Comparison of ENCODE assay signal across 10 cellular contexts in the genomic region with DNA sequence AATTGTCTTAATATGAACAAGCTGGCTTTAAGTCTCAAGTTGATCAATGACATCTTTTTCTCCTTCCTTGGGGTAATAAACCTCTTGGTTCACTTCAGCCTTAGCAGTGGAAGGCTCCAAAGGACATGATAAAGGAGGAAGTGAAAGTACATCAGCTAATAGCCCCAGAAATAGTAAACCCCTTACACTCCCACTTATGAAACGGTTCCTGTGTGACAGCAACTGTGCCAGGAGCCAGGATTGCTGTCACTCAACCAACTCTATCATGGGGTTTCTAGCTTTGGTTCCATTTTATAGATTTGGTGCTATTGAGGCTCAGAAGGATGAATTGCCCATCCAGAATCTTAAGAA.
A peak's percentile ranks its signal among the peaks of the same experiment; 100 is the strongest.
DNase-seq lines count a peak whose midpoint lies in the region; ATAC-seq, FAIRE-seq and TF ChIP-seq lines count a peak whose summit lies in the region.
"Had no signal": no experiment of that assay in that cellular context is flagged by ENCODE, and none has a peak within 500 bp of the region (broad histone marks: within the 10 kb centered on the region; RNA-seq: fewer than 3 reads in every experiment).

No MANE protein-coding gene starts in this region.

- ATAC-seq in GM19468 (IDR thresholded peaks at IDR 0.05; ENCODE audit: extremely low read depth, unreplicated experiment) (peak; percentile 74), HG03060 (IDR thresholded peaks at IDR 0.05; ENCODE audit: low read depth, unreplicated experiment) (peak; percentile 89)

- no peak for TF ChIP-seq POLR2A in GM12891 (IDR thresholded peaks at IDR 0.05; ENCODE audit: low read depth, low read length)

- DNase-seq in GM12891 (ENCODE audit: insufficient read length, low spot score) (no peak), NOMO-1 (lab: John Stamatoyannopoulos, UW; ENCODE audit: unreplicated experiment in 2 of 2) (peak; percentile 76 to 95), EL (no peak), NCI-H1417 (lab: John Stamatoyannopoulos, UW) (no peak), NCI-H1436 (lab: John Stamatoyannopoulos, UW) (no peak)
- no peak for DNase-seq in stimulated activated CD4-positive, alpha-beta T cell treated with anti-CD3 and anti-CD28 coated beads, Interleukin-12 subunit alpha, Interleukin-12 subunit beta, amount 100 ng/mL, for 4 hours
- DNase-seq: activated effector memory CD4-positive, alpha-beta T cell treated with anti-CD3 and anti-CD28 coated beads, Interleukin-2, amount 50 U/mL, for 16 hours; colonic mucosa had no signal

- peak; percentile 89 for FAIRE-seq in GM12891 (lab: Jason Lieb, UNC)

TF ChIP-seq in GM12891, 5 proteins besides CTCF, POLR2A, EP300 and RAD21:
- TF ChIP-seq PAX5 (IDR thresholded peaks at IDR 0.05; ENCODE audit: insufficient read depth, low read length, severe bottlenecking) (no peak), SPI1 (IDR thresholded peaks at IDR 0.05; ENCODE audit: low read depth, low read length) (peak; percentile 100)

Comparison
In these comparisons a context has a peak if more than half of its experiments do, and no peak if none do; other contexts are left out.
1. DNase-seq: peak in NOMO-1 (2 of 2); none in GM12891 (single experiment), EL (single experiment), NCI-H1417 (0 of 3), NCI-H1436 (single experiment) and stimulated activated CD4-positive, alpha-beta T cell treated with anti-CD3 and anti-CD28 coated beads, Interleukin-12 subunit alpha, Interleukin-12 subunit beta, amount 100 ng/mL, for 4 hours (single experiment).